Comparison of ENCODE assay signal across 13 cellular contexts in the genomic region with DNA sequence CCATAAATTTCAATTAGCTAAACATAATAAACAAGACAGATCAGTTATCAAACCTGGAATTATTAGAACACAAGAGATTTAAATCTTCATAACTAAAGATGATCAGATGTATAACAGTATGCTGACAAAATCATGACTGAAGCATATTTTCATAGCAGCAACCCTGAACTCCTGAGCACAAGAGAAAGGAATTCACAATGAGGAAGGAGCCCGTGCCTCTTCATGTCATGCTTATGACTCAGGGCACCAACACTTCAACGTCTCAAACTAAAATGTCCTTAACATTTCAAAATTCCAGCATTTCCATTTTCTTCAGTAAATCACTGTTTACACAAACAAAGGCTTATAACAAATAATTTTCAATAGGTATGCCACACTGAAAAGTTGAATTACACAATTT. TPM values are rescaled to one million over a fixed set of nuclear protein-coding genes. Genes with fewer than 3 reads are reported as not detected.
DNase-seq lines count a peak whose midpoint lies in the region; FAIRE-seq and TF ChIP-seq lines count a peak whose summit lies in the region.
"Had no signal": no experiment of that assay in that cellular context is flagged by ENCODE, and none has a peak within 500 bp of the region (broad histone marks: within the 10 kb centered on the region; RNA-seq: fewer than 3 reads in every experiment).

No MANE protein-coding gene starts in this region.

- no peak for TF ChIP-seq POLR2A in GM12891 (IDR thresholded peaks at IDR 0.05; ENCODE audit: low read depth, low read length)

- peak overlapping the region; percentile 68 for H3K27ac Mint-ChIP-seq in osteocyte (ENCODE audit: unreplicated experiment)
- H3K27ac Mint-ChIP-seq: activated T-cell treated with anti-CD3 and anti-CD28 coated beads, Interleukin-2, amount 50 U/mL, for 24 hours had no signal

- H3K9me3 Mint-ChIP-seq in osteocyte (ENCODE audit: unreplicated experiment), result no peaks in the 10 kb centered on the region
- H3K9me3 Mint-ChIP-seq: activated T-cell treated with anti-CD3 and anti-CD28 coated beads, Interleukin-2, amount 50 U/mL, for 24 hours had no signal

- peak overlapping the region; percentile 57 for H3K27ac ChIP-seq in epithelial cell of prostate
- H3K27ac ChIP-seq: upper lobe of left lung had no signal

- no peak for FAIRE-seq in GM12891 (lab: Jason Lieb, UNC)

- H3K4me3 Mint-ChIP-seq in osteocyte (ENCODE audit: unreplicated experiment), result no peak overlapping the region
- H3K4me3 Mint-ChIP-seq: activated T-cell treated with anti-CD3 and anti-CD28 coated beads, Interleukin-2, amount 50 U/mL, for 24 hours had no signal

- peaks cover 6% of the 10 kb centered on the region for H3K36me3 Mint-ChIP-seq in osteocyte (ENCODE audit: unreplicated experiment)

- H3K27me3 Mint-ChIP-seq in osteocyte (ENCODE audit: unreplicated experiment), result no peaks in the 10 kb centered on the region
- H3K27me3 Mint-ChIP-seq: activated T-cell treated with anti-CD3 and anti-CD28 coated beads, Interleukin-2, amount 50 U/mL, for 24 hours had no signal

- no peak for TF ChIP-seq CTCF in osteocyte (IDR thresholded peaks at IDR 0.05)

- DNase-seq in EL (peak; percentile 87), NCI-H226 (peak; percentile 69), epithelial cell of prostate (ENCODE audit: low read depth, low spot score) (no peak), osteocyte (ENCODE audit: extremely low spot score, unreplicated experiment) (no peak), NCI-H524 (lab: John Stamatoyannopoulos, UW) (no peak), HUDEP-2 (lab: John Stamatoyannopoulos, UW; ENCODE audit: unreplicated experiment in 76 of 76) (no peak), DMS79 treated with DMSO at 0.1 percent for 48 hours (lab: John Stamatoyannopoulos, UW) (no peak), GM12891 (ENCODE audit: insufficient read length, low spot score) (no peak)
- DNase-seq: activated T-cell treated with anti-CD3 and anti-CD28 coated beads, Interleukin-2, amount 50 U/mL, for 24 hours; NCI-H2171 treated with DMSO at 0.1 percent for 48 hours; stimulated activated CD4-positive, alpha-beta T cell treated with anti-CD3 and anti-CD28 coated beads, Interleukin-4, amount 100 ng/mL, for 4 hours; T-helper 2 cell had no signal

- H3K4me1 Mint-ChIP-seq in osteocyte (ENCODE audit: unreplicated experiment), result peaks cover 40% of the 10 kb centered on the region

TF ChIP-seq in GM12891, 5 proteins besides CTCF, POLR2A, EP300 and RAD21:
- TF ChIP-seq SPI1 (IDR thresholded peaks at IDR 0.05; ENCODE audit: low read depth, low read length), result no peak
- no peak for TF ChIP-seq PAX5 (IDR thresholded peaks at IDR 0.05; ENCODE audit: insufficient read depth, low read length, severe bottlenecking)

RNA-seq across cellular contexts. Expression of gene AP3B1, which starts 6.7 kb away (rescaled TPM):
- 55.2 and 57.0 TPM in 2 replicates for total RNA-seq in osteocyte
- 31.3 TPM for polyA plus RNA-seq in GM12891 (2012; ENCODE audit: low read depth, missing spikeins)

Comparison
In these comparisons a context has a peak if more than half of its experiments do, and no peak if none do; other contexts are left out.
1. DNase-seq: peak in EL (single experiment) and NCI-H226 (single experiment); none in epithelial cell of prostate (single experiment), osteocyte (single experiment), NCI-H524 (0 of 2), HUDEP-2 (0 of 76), DMS79 treated with DMSO at 0.1 percent for 48 hours (single experiment) and GM12891 (single experiment).